ENCODE assay signal across 8 cellular contexts in genomic region chr11:126607374-126607773, GRCh38.
DNase-seq lines count a peak whose midpoint lies in the region; ATAC-seq and TF ChIP-seq lines count a peak whose summit lies in the region.

No MANE protein-coding gene starts in this region.

- no CpG with 5 or more reads among the region's 8 CpGs for WGBS in IMR-90 (ENCODE audit: extremely low coverage in 2 of 2, insufficient read length in 1 of 2), 2 experiments
- WGBS in esophagus muscularis mucosa: 11% methylated on average over 8 of the region's 8 CpGs

- 0 out of 2 replicates have a peak overlapping the region, but pooled peaks have one; percentile 15 for H3K4ac ChIP-seq in IMR-90 (ENCODE audit: low read depth, low read length)

- TF ChIP-seq CTCF in A673 (conservative IDR thresholded peaks at IDR 0.05; ENCODE audit: low read depth, low read length) (peak; percentile 77), GM10266 (IDR thresholded peaks at IDR 0.05; ENCODE audit: control insufficient read depth, insufficient read depth, low read depth, missing control alignments) (peak; percentile 51), IMR-90 (conservative IDR thresholded peaks at IDR 0.05; ENCODE audit: low read depth, low read length) (peak; percentile 90), esophagus muscularis mucosa (IDR thresholded peaks at IDR 0.05) (peak; percentile 35 to 56 (median 35)), nephron progenitor cell (IDR thresholded peaks at IDR 0.05) (peak; percentile 81)

- H4K20me1 ChIP-seq in IMR-90 (ENCODE audit: insufficient read depth, low read length): no peaks in the 10 kb centered on the region

- CTCF ChIA-PET in A673 (lab: Charles Lee) (interaction anchor here (0.6 to 1.2 kb wide), 3 partner anchors 21 to 165 kb away, joined by 3 read pairs; no protein-coding TSS in a partner anchor), IMR-90 (lab: Yijun Ruan, JAX) (interaction anchor here (0.6 to 2.9 kb wide), 12 partner anchors 8 to 738 kb away, joined by 3 to 12 read pairs (median 4); no protein-coding TSS in a partner anchor)

- peak overlapping the region; percentile 59 for H2AFZ ChIP-seq in IMR-90 (replicated peaks; ENCODE audit: low read length, poor library complexity)

- H2BK20ac ChIP-seq in IMR-90 (ENCODE audit: low read depth, low read length): no peak overlapping the region

- no peak overlapping the region for H3K4me3 Mint-ChIP-seq in nephron progenitor cell
- no peak overlapping the region for H3K4me3 Mint-ChIP-seq in activated T-helper 17 cell treated with anti-CD3 and anti-CD28 coated beads, Interleukin-2, amount 50 U/mL, for 72 hours

- H2AK5ac ChIP-seq in IMR-90 (ENCODE audit: low read depth, low read length): 0 out of 2 replicates have a peak overlapping the region, but pooled peaks have one; percentile 40

- H3K27ac ChIP-seq in A673 (ENCODE audit: low read depth, low read length, poor library complexity, severe bottlenecking) (no peak overlapping the region), IMR-90 (ENCODE audit: insufficient read depth, low read length) (no peak overlapping the region), esophagus muscularis mucosa (replicated peaks in 1 of 4) (no peak overlapping the region)

- no peak overlapping the region for H3K18ac ChIP-seq in IMR-90 (ENCODE audit: low read depth, low read length)

- no peak overlapping the region for H3K56ac ChIP-seq in IMR-90 (ENCODE audit: extremely low read depth, insufficient read depth, low read length)

- H3K9me3 ChIP-seq in A673 (ENCODE audit: low read depth, low read length, poor library complexity, severe bottlenecking) (no peaks in the 10 kb centered on the region), IMR-90 (ENCODE audit: control insufficient read depth, insufficient read depth, low read length) (no peaks in the 10 kb centered on the region), esophagus muscularis mucosa (no peaks in the 10 kb centered on the region)

- POLR2A ChIA-PET in A673 (lab: Charles Lee; ENCODE audit: low non-redundant PET): no interaction called here
- POLR2A ChIA-PET in IMR-90 (lab: Charles Lee; ENCODE audit: unreplicated experiment): no interaction called here

- H2AK9ac ChIP-seq in IMR-90 (replicated peaks; ENCODE audit: low read depth, low read length, poor library complexity): no peak overlapping the region

- H3K79me1 ChIP-seq in IMR-90 (ENCODE audit: low read depth in 1 of 2, low read length in 2 of 2): no peaks in the 10 kb centered on the region; a peak in 1 of 4 replicates

- H3K4me1 ChIP-seq in A673 (ENCODE audit: insufficient read depth, low read length, poor library complexity, severe bottlenecking) (peaks cover 23% of the 10 kb centered on the region), IMR-90 (ENCODE audit: control insufficient read depth, insufficient read depth, low read length) (no peaks in the 10 kb centered on the region), esophagus muscularis mucosa (peaks cover 0 to 7% (median 2%) of the 10 kb centered on the region in 4 donors)

- H3K27ac Mint-ChIP-seq in nephron progenitor cell: no peak overlapping the region
- no peak overlapping the region for H3K27ac Mint-ChIP-seq in activated T-helper 17 cell treated with anti-CD3 and anti-CD28 coated beads, Interleukin-2, amount 50 U/mL, for 72 hours

- H4K8ac ChIP-seq in IMR-90 (ENCODE audit: low read depth in 2 of 2, low read length in 2 of 2): peak overlapping the region in 1 of 2 experiments; percentile 17; a peak in 1 of 4 replicates

- intact Hi-C loops in A673 (cut with micrococcal nuclease; ENCODE audit: unreplicated experiment) (loop anchor here (10.0 kb wide), 1 partner anchor 163 kb away; no protein-coding TSS in a partner anchor), IMR-90 (cut with micrococcal nuclease) (loop anchor here (1.0 to 10.0 kb wide), 8 partner anchors 109 to 739 kb away; no protein-coding TSS in a partner anchor), esophagus muscularis mucosa (cut with DNase I) (loop anchor here (10.0 kb wide), 1 partner anchor 377 kb away; no protein-coding TSS in a partner anchor)

- H3K9me1 ChIP-seq in IMR-90 (ENCODE audit: insufficient read depth, low read length): no peaks in the 10 kb centered on the region

- H2BK15ac ChIP-seq in IMR-90 (ENCODE audit: low read depth, low read length): no peak overlapping the region

- H2BK120ac ChIP-seq in IMR-90 (ENCODE audit: low read depth, low read length): no peak overlapping the region

- H4K91ac ChIP-seq in IMR-90 (ENCODE audit: insufficient read depth, low read depth, low read length): no peak overlapping the region

- no peaks in the 10 kb centered on the region for H3K36me3 ChIP-seq in A673 (ENCODE audit: insufficient read depth, low read length, poor library complexity, severe bottlenecking)
- no peaks in the 10 kb centered on the region for H3K36me3 ChIP-seq in IMR-90 (ENCODE audit: control insufficient read depth, insufficient read depth, low read length)
- no peaks in the 10 kb centered on the region for H3K36me3 ChIP-seq in esophagus muscularis mucosa

- H3K36me3 Mint-ChIP-seq in nephron progenitor cell (ENCODE audit: low read depth): no peaks in the 10 kb centered on the region
- H3K36me3 Mint-ChIP-seq in activated T-helper 17 cell treated with anti-CD3 and anti-CD28 coated beads, Interleukin-2, amount 50 U/mL, for 72 hours (ENCODE audit: low read depth): no peaks in the 10 kb centered on the region

- H3K23ac ChIP-seq in IMR-90 (ENCODE audit: low read depth, low read length): no peak overlapping the region

- peak; percentile 98 for ATAC-seq in IMR-90 (ENCODE audit: low read depth)
- no peak for ATAC-seq in activated T-helper 17 cell treated with anti-CD3 and anti-CD28 coated beads, Interleukin-2, amount 50 U/mL, for 72 hours (replicated peaks)

- TF ChIP-seq RAD21 in IMR-90 (IDR thresholded peaks at IDR 0.05; ENCODE audit: low read length): peak; percentile 99

- BruUV-seq in A673 (replicated peaks; lab: Mats Ljungman, UMichigan) (no TSS peak), IMR-90 (replicated peaks; lab: Mats Ljungman, UMichigan) (no TSS peak)

- no peak overlapping the region for H3K14ac ChIP-seq in IMR-90 (replicated peaks; ENCODE audit: low read depth, low read length)

- in situ Hi-C loops in IMR-90 (cut with MboI; ENCODE audit: low sequenced_read_pairs): loop anchor here (5.0 to 25.0 kb wide), 3 partner anchors 303 to 730 kb away; partner anchors contain the start of gene DCPS

- no peaks in the 10 kb centered on the region for H3K9me3 Mint-ChIP-seq in nephron progenitor cell
- H3K9me3 Mint-ChIP-seq in activated T-helper 17 cell treated with anti-CD3 and anti-CD28 coated beads, Interleukin-2, amount 50 U/mL, for 72 hours: no peaks in the 10 kb centered on the region

- H3K27me3 Mint-ChIP-seq in nephron progenitor cell (ENCODE audit: low read depth, poor library complexity): peaks cover 28% of the 10 kb centered on the region
- peaks cover 31% of the 10 kb centered on the region for H3K27me3 Mint-ChIP-seq in activated T-helper 17 cell treated with anti-CD3 and anti-CD28 coated beads, Interleukin-2, amount 50 U/mL, for 72 hours

- H3K4me3 ChIP-seq in A673 (ENCODE audit: low read depth, low read length, poor library complexity, severe bottlenecking) (no peak overlapping the region), IMR-90 (ENCODE audit: insufficient read depth, low read depth, low read length) (no peak overlapping the region), esophagus muscularis mucosa (no peak overlapping the region)

- H3K9ac ChIP-seq in IMR-90 (ENCODE audit: low read depth, low read length): no peak overlapping the region

- dilution Hi-C loops in IMR-90 (cut with HindIII; ENCODE audit: low sequenced_read_pairs, unreplicated experiment): no loop called here

- no peaks in the 10 kb centered on the region for H3K27me3 ChIP-seq in A673 (replicated peaks; ENCODE audit: insufficient read depth, low read depth, low read length, poor library complexity)
- H3K27me3 ChIP-seq in IMR-90 (ENCODE audit: control insufficient read depth, insufficient read depth, low read length): no peaks in the 10 kb centered on the region
- peaks cover 0 to 72% (median 0%) of the 10 kb centered on the region in 4 donors for H3K27me3 ChIP-seq in esophagus muscularis mucosa

- no peak overlapping the region for H2BK5ac ChIP-seq in IMR-90 (ENCODE audit: low read depth, low read length, poor library complexity, severe bottlenecking)

- no peak overlapping the region for H4K5ac ChIP-seq in IMR-90 (ENCODE audit: low read depth, low read length)

- no peak for TF ChIP-seq EP300 in esophagus muscularis mucosa (IDR thresholded peaks at IDR 0.05)

- TF ChIP-seq POLR2A in IMR-90 (IDR thresholded peaks at IDR 0.05; ENCODE audit: low read depth, low read length) (peak; percentile 48; the same call in 1 of the 2 replicates), esophagus muscularis mucosa (IDR thresholded peaks at IDR 0.05; ENCODE audit: low read depth) (no peak)

- no peak overlapping the region for H3K4me2 ChIP-seq in IMR-90 (ENCODE audit: low read depth, low read length)

- DNase-seq in A673 (ENCODE audit: low spot score) (peak; percentile 59), GM10266 (ENCODE audit: extremely low spot score) (peak; percentile 43), IMR-90 (peak; percentile 66), RPMI7951 (ENCODE audit: low read depth) (peak; percentile 56), esophagus muscularis mucosa (ENCODE audit: extremely low spot score) (no peak), nephron progenitor cell (peak; percentile 68), NOMO-1 treated with DMSO at 0.1 percent for 48 hours (lab: John Stamatoyannopoulos, UW; ENCODE audit: unreplicated experiment) (no peak)

- peaks cover 76% of the 10 kb centered on the region for H3K4me1 Mint-ChIP-seq in nephron progenitor cell
- no peaks in the 10 kb centered on the region for H3K4me1 Mint-ChIP-seq in activated T-helper 17 cell treated with anti-CD3 and anti-CD28 coated beads, Interleukin-2, amount 50 U/mL, for 72 hours

TF ChIP-seq in IMR-90, 13 proteins besides CTCF, POLR2A, EP300 and RAD21 (continues in another document):
- TF ChIP-seq CEBPB (IDR thresholded peaks at IDR 0.05; ENCODE audit: low read depth, low read length) (no peak), MXI1 (IDR thresholded peaks at IDR 0.05; ENCODE audit: borderline replicate concordance, low read depth, low read length) (no peak), NFE2L2 (IDR thresholded peaks at IDR 0.05; ENCODE audit: low read depth, low read length) (no peak), SMC3 (IDR thresholded peaks at IDR 0.05; ENCODE audit: low read depth, low read length) (peak; percentile 93), USF2 (IDR thresholded peaks at IDR 0.05; ENCODE audit: low read depth, low read length) (no peak), MAFK (IDR thresholded peaks at IDR 0.05; ENCODE audit: low read depth, low read length) (no peak), CHD1 (IDR thresholded peaks at IDR 0.05; ENCODE audit: low read depth, low read length) (no peak), MAZ (IDR thresholded peaks at IDR 0.05; ENCODE audit: borderline replicate concordance, low read depth, low read length) (peak; percentile 55; the same call in 1 of the 2 replicates)

Comparison
In these comparisons a context has a peak if more than half of its experiments do, and no peak if none do; other contexts are left out.
1. DNase-seq: peak in A673 (single experiment), GM10266 (single experiment), IMR-90 (single experiment), RPMI7951 (single experiment) and nephron progenitor cell (single experiment); none in esophagus muscularis mucosa (single experiment) and NOMO-1 treated with DMSO at 0.1 percent for 48 hours (single experiment).
2. CTCF ChIP-seq: peak in every context shown above with its lines; median percentile 90 in IMR-90; 81 in nephron progenitor cell; 77 in A673; 51 in GM10266; 35 in esophagus muscularis mucosa.